35 cellular contexts compared by ENCODE assay signal in the genomic region with DNA sequence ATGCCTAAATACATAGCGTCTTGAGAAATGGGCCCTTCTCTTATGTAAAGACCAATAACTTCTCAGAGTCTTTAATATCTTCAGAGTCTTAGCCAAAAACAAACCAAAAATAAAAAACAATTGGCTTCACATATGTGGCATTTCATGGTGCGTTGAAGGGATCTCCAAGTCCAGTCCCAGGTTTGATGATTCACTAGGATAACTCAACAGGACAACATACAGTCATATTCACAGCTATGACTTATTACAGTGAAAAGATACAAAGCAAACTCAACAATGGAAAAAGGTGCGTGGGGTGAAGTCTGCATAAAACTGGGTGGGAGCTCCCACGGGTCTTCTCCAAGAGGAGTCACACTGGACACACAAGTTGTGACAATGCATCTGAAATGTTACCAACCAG. TPM values are rescaled to one million over a fixed set of nuclear protein-coding genes. Genes with fewer than 3 reads are reported as not detected.
"Had no signal": no experiment of that assay in that cellular context is flagged by ENCODE, and none has a peak within 500 bp of the region (broad histone marks: within the 10 kb centered on the region; RNA-seq: fewer than 3 reads in every experiment).

No MANE protein-coding gene starts in this region.

- H3K27me3 ChIP-seq: ascending aorta, MG63, SJCRH30 had no signal

- H3K36me3 ChIP-seq: ascending aorta, MG63, SJCRH30 had no signal

- H3K4me3 Mint-ChIP-seq: activated CD4-positive, alpha-beta T cell treated with anti-CD3 and anti-CD28 coated beads, Interleukin-2, amount 10 ng/mL, durations not matched to agents 24 days and 14 days; activated CD8-positive, alpha-beta T cell treated with anti-CD3 and anti-CD28 coated beads, Interleukin-2, amount 10 ng/mL, durations not matched to agents 7 days and 5 days; activated naive CD4-positive, alpha-beta T cell treated with anti-CD3 and anti-CD28 coated beads, Interleukin-2, amount 50 U/mL, for 24 hours; activated naive CD8-positive, alpha-beta T cell treated with anti-CD3 and anti-CD28 coated beads, Interleukin-2, amount 10 ng/mL, durations not matched to agents 7 days and 5 days; activated T-cell treated with anti-CD3 and anti-CD28 coated beads, Interleukin-2, amount 50 U/mL, for 24 hours had no signal

- H3K27ac Mint-ChIP-seq: activated CD4-positive, alpha-beta T cell treated with anti-CD3 and anti-CD28 coated beads, Interleukin-2, amount 10 ng/mL, durations not matched to agents 24 days and 14 days; activated CD8-positive, alpha-beta T cell treated with anti-CD3 and anti-CD28 coated beads, Interleukin-2, amount 10 ng/mL, durations not matched to agents 7 days and 5 days; activated naive CD4-positive, alpha-beta T cell treated with anti-CD3 and anti-CD28 coated beads, Interleukin-2, amount 50 U/mL, for 24 hours; activated naive CD8-positive, alpha-beta T cell treated with anti-CD3 and anti-CD28 coated beads, Interleukin-2, amount 10 ng/mL, durations not matched to agents 7 days and 5 days; activated T-cell treated with anti-CD3 and anti-CD28 coated beads, Interleukin-2, amount 50 U/mL, for 24 hours; activated T-helper 2 cell treated with anti-CD3 and anti-CD28 coated beads, Interferon-gamma antibody, Interleukin-2, Interleukin-4, amounts not matched to agents 10 μg/mL and 5 μg/mL and 100 μg/mL, durations not matched to agents 14 hours and 24 hours and 36 hours had no signal

- H3K27me3 Mint-ChIP-seq: activated CD4-positive, alpha-beta T cell treated with anti-CD3 and anti-CD28 coated beads, Interleukin-2, amount 10 ng/mL, durations not matched to agents 24 days and 14 days; activated naive CD4-positive, alpha-beta T cell treated with anti-CD3 and anti-CD28 coated beads, Interleukin-2, amount 50 U/mL, for 24 hours; activated naive CD8-positive, alpha-beta T cell treated with anti-CD3 and anti-CD28 coated beads, Interleukin-2, amount 10 ng/mL, durations not matched to agents 7 days and 5 days; activated T-cell treated with anti-CD3 and anti-CD28 coated beads, Interleukin-2, amount 50 U/mL, for 24 hours had no signal

- DNase-seq: activated CD4-positive, alpha-beta T cell treated with anti-CD3 and anti-CD28 coated beads, Interleukin-2, amount 10 ng/mL, durations not matched to agents 24 days and 14 days; activated CD4-positive, alpha-beta T cell treated with anti-CD3 and anti-CD28 coated beads, Interleukin-2, amount 50 U/mL, for 4 hours; activated CD8-positive, alpha-beta T cell treated with anti-CD3 and anti-CD28 coated beads, Interleukin-2, amount 10 ng/mL, durations not matched to agents 7 days and 5 days; activated gamma-delta T cell; activated naive CD4-positive, alpha-beta T cell treated with Interleukin-2 at 50 U/mL for 16 hours; activated naive CD8-positive, alpha-beta T cell treated with anti-CD3 and anti-CD28 coated beads, Interleukin-2, amount 10 ng/mL, durations not matched to agents 7 days and 5 days; activated T-cell treated with anti-CD3 and anti-CD28 coated beads, Interleukin-2, amount 50 U/mL, for 24 hours; amygdala; Kasumi-1; KG1; MG63; NCI-H1048; NCI-H1105 treated with DMSO at 0.1 percent for 48 hours; NCI-H1436; NCI-H1694; NCI-H1930; NCI-H2081 treated with DMSO at 0.1 percent for 48 hours; NCI-H226; NCI-H446 treated with DMSO at 0.1 percent for 48 hours; NCI-H524 treated with DMSO at 0.1 percent for 48 hours; NCI-H748 treated with DMSO at 0.1 percent for 48 hours; NK-92 treated with Interleukin-12 subunit alpha and Interleukin-12 subunit beta, amount 100 ng/mL, for 24 hours; SHP77; SJCRH30; T1000 had no signal

- H3K27ac ChIP-seq: ascending aorta, SJCRH30, SK-N-MC had no signal

- H3K9me3 Mint-ChIP-seq: activated naive CD4-positive, alpha-beta T cell treated with anti-CD3 and anti-CD28 coated beads, Interleukin-2, amount 50 U/mL, for 24 hours; activated naive CD8-positive, alpha-beta T cell treated with anti-CD3 and anti-CD28 coated beads, Interleukin-2, amount 10 ng/mL, durations not matched to agents 7 days and 5 days; activated T-cell treated with anti-CD3 and anti-CD28 coated beads, Interleukin-2, amount 50 U/mL, for 24 hours had no signal

- H3K4me1 ChIP-seq: ascending aorta had no signal

- H3K9me3 ChIP-seq: ascending aorta, MG63 had no signal

- ATAC-seq: activated CD8-positive, alpha-beta T cell treated with anti-CD3 and anti-CD28 coated beads, Interleukin-2, amount 10 ng/mL, durations not matched to agents 7 days and 5 days had no signal

- H3K4me3 ChIP-seq: ascending aorta, MG63, SJCRH30, SK-N-MC had no signal

RNA-seq across cellular contexts. Expression of gene CCDC83, which starts 56.8 kb away (rescaled TPM):
- total RNA-seq: activated CD4-positive, alpha-beta T cell treated with anti-CD3 and anti-CD28 coated beads, Interleukin-2, amount 10 ng/mL, durations not matched to agents 24 days and 14 days; activated CD8-positive, alpha-beta T cell treated with anti-CD3 and anti-CD28 coated beads, Interleukin-2, amount 10 ng/mL, durations not matched to agents 7 days and 5 days; activated naive CD8-positive, alpha-beta T cell treated with anti-CD3 and anti-CD28 coated beads, Interleukin-2, amount 10 ng/mL, durations not matched to agents 7 days and 5 days; activated T-helper 2 cell treated with anti-CD3 and anti-CD28 coated beads, Interferon-gamma antibody, Interleukin-2, Interleukin-4, amounts not matched to agents 10 μg/mL and 5 μg/mL and 100 μg/mL, durations not matched to agents 14 hours and 24 hours and 36 hours; ascending aorta; cardiac septum; OCI-LY7; RPMI7951; SJCRH30; T-helper 1 cell treated with Interleukin-12 subunit alpha and Interleukin-12 subunit beta and Interleukin-4 antibody, amounts not matched to agents 30 ng/mL and 1 ng/mL, for 36 hours; T-helper 2 cell treated with Interferon-gamma antibody and Interleukin-4, amounts not matched to agents 100 ng/mL and 5 ng/mL, for 36 hours had no signal
- polyA plus RNA-seq: adipose tissue had no signal
